Comparison of ENCODE assay signal across 8 cellular contexts in the genomic region with DNA sequence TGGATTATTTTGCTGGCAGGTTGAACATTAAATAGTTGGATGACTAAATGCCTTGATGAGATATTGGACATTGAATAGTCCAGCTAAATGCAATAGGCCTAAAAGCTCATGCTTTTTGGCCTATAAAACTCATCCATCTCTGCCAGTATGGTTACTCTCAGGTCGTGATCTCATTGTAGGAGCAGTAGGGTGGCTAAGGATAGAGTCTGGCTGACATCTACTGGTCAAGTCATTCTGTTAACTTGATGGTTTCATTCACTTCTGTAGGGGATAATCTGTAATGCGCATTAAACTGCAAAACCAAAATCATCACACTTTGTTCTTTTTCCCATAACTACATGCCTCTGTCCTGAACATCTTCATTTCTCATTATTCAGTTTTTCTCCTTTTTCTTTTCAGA.
DNase-seq lines count a peak whose midpoint lies in the region; ATAC-seq, FAIRE-seq and TF ChIP-seq lines count a peak whose summit lies in the region.

No MANE protein-coding gene starts in this region.

- DNase-seq in EH (ENCODE audit: low read depth) (peak; percentile 74), MM.1S (peak; percentile 40), GM12878 (ENCODE audit: low read depth, low spot score) (no peak), Peyer's patch (no peak), nucleus accumbens (lab: John Stamatoyannopoulos, UW) (no peak), GM19239 (ENCODE audit: insufficient read length, low spot score) (no peak)
- no peak for DNase-seq in naive thymus-derived CD4-positive, alpha-beta T cell
- no peak for DNase-seq in activated naive CD4-positive, alpha-beta T cell treated with anti-CD3 and anti-CD28 coated beads, Interleukin-2, amount 10 ng/mL, durations not matched to agents 7 days and 5 days

- H3F3A ChIP-seq in MM.1S (ENCODE audit: insufficient read depth, low read length) = no peaks in the 10 kb centered on the region

- no peak for TF ChIP-seq EP300 in GM12878 (IDR thresholded peaks at IDR 0.05; ENCODE audit: borderline replicate concordance in 1 of 2, control insufficient read depth in 1 of 2, low read depth in 2 of 2, low read length in 2 of 2)

- no peaks in the 10 kb centered on the region for H3K27me3 Mint-ChIP-seq in naive thymus-derived CD4-positive, alpha-beta T cell
- H3K27me3 Mint-ChIP-seq in activated naive CD4-positive, alpha-beta T cell treated with anti-CD3 and anti-CD28 coated beads, Interleukin-2, amount 10 ng/mL, durations not matched to agents 7 days and 5 days = no peaks in the 10 kb centered on the region

- H3K4me1 Mint-ChIP-seq in naive thymus-derived CD4-positive, alpha-beta T cell = no peaks in the 10 kb centered on the region
- no peaks in the 10 kb centered on the region for H3K4me1 Mint-ChIP-seq in activated naive CD4-positive, alpha-beta T cell treated with anti-CD3 and anti-CD28 coated beads, Interleukin-2, amount 10 ng/mL, durations not matched to agents 7 days and 5 days

- peaks cover 0 to 7% (median 0%) of the 10 kb centered on the region in 11 donors for H3K9me3 Mint-ChIP-seq in naive thymus-derived CD4-positive, alpha-beta T cell
- H3K9me3 Mint-ChIP-seq in activated naive CD4-positive, alpha-beta T cell treated with anti-CD3 and anti-CD28 coated beads, Interleukin-2, amount 10 ng/mL, durations not matched to agents 7 days and 5 days = no peaks in the 10 kb centered on the region

- no peaks in the 10 kb centered on the region for H3K36me3 Mint-ChIP-seq in naive thymus-derived CD4-positive, alpha-beta T cell
- no peaks in the 10 kb centered on the region for H3K36me3 Mint-ChIP-seq in activated naive CD4-positive, alpha-beta T cell treated with anti-CD3 and anti-CD28 coated beads, Interleukin-2, amount 10 ng/mL, durations not matched to agents 7 days and 5 days

- H3K4me2 ChIP-seq in MM.1S (ENCODE audit: low read depth, low read length) (no peak overlapping the region), GM12878 (ENCODE audit: control insufficient read depth, insufficient read depth) (no peak overlapping the region)

- H3K36me3 ChIP-seq in MM.1S (replicated peaks; ENCODE audit: insufficient read depth, low read length) = no peaks in the 10 kb centered on the region
- no peaks in the 10 kb centered on the region for H3K36me3 ChIP-seq in GM12878 (ENCODE audit: control insufficient read depth in 2 of 2, insufficient read depth in 2 of 2, low read length in 1 of 2)
- no peaks in the 10 kb centered on the region for H3K36me3 ChIP-seq in naive thymus-derived CD4-positive, alpha-beta T cell (ENCODE audit: control insufficient read depth in 2 of 3, insufficient read depth in 3 of 3, low read length in 3 of 3)
- H3K36me3 ChIP-seq in Peyer's patch = no peaks in the 10 kb centered on the region

- no peaks in the 10 kb centered on the region for H3K4me1 ChIP-seq in MM.1S (ENCODE audit: low read length)
- H3K4me1 ChIP-seq in GM12878 (ENCODE audit: control insufficient read depth, insufficient read depth, low read length) = no peaks in the 10 kb centered on the region
- H3K4me1 ChIP-seq in naive thymus-derived CD4-positive, alpha-beta T cell (ENCODE audit: control insufficient read depth in 2 of 2, insufficient read depth in 2 of 2, low read length in 2 of 2) = no peaks in the 10 kb centered on the region
- no peaks in the 10 kb centered on the region for H3K4me1 ChIP-seq in Peyer's patch

- peak; percentile 43 for TF ChIP-seq CTCF in MM.1S (IDR thresholded peaks at IDR 0.05; ENCODE audit: low read length)
- peak in 1 of 3 experiments; percentile 32; a peak in 1 of 6 replicates for TF ChIP-seq CTCF in GM12878 (IDR thresholded peaks at IDR 0.05 in 2 of 3, conservative IDR thresholded peaks at IDR 0.05 in 1 of 3; ENCODE audit: control insufficient read depth in 2 of 3, extremely low read depth in 1 of 3, insufficient read depth in 1 of 3, low read depth in 3 of 3, low read length in 3 of 3)
- peak in 3 of 6 experiments; percentile 48 to 50 (median 49) for TF ChIP-seq CTCF in Peyer's patch (IDR thresholded peaks at IDR 0.05)

- CTCF ChIA-PET in GM12878 (lab: Yijun Ruan, JAX) = no interaction called here
- CTCF ChIA-PET in naive thymus-derived CD4-positive, alpha-beta T cell (lab: Charles Lee) = no interaction called here
- CTCF ChIA-PET in activated naive CD4-positive, alpha-beta T cell treated with anti-CD3 and anti-CD28 coated beads, Interleukin-2, amount 10 ng/mL, durations not matched to agents 7 days and 5 days (lab: Charles Lee) = no interaction called here

- H4K20me1 ChIP-seq in MM.1S (ENCODE audit: insufficient read depth, low read length) (no peaks in the 10 kb centered on the region), GM12878 (ENCODE audit: control insufficient read depth, insufficient read depth) (no peaks in the 10 kb centered on the region)

- peak; percentile 46 for TF ChIP-seq RAD21 in GM12878 (IDR thresholded peaks at IDR 0.05; ENCODE audit: insufficient read depth, low read depth, low read length)

- no peak overlapping the region for H2AFZ ChIP-seq in MM.1S (ENCODE audit: low read length)
- no peak overlapping the region for H2AFZ ChIP-seq in GM12878 (ENCODE audit: control insufficient read depth, low read depth, low read length)

- no peak overlapping the region for H3K4me3 ChIP-seq in MM.1S (ENCODE audit: low read length)
- no peak overlapping the region for H3K4me3 ChIP-seq in GM12878
- no peak overlapping the region for H3K4me3 ChIP-seq in naive thymus-derived CD4-positive, alpha-beta T cell (ENCODE audit: low read length)
- H3K4me3 ChIP-seq in Peyer's patch = no peak overlapping the region

- no peaks in the 10 kb centered on the region for H3K9me2 ChIP-seq in MM.1S (replicated peaks; ENCODE audit: insufficient read depth, low read length)

- TF ChIP-seq POLR2A in GM12878 (IDR thresholded peaks at IDR 0.05; ENCODE audit: low read depth, low read length) (no peak), Peyer's patch (IDR thresholded peaks at IDR 0.05) (no peak)

- RAD21 ChIA-PET in GM12878 (lab: Charles Lee; ENCODE audit: unreplicated experiment) = no interaction called here

- no TSS peak for BruUV-seq in GM12878 (replicated peaks; lab: Mats Ljungman, UMichigan)

- no peak overlapping the region for H3K27ac ChIP-seq in MM.1S (ENCODE audit: low read length)
- no peak overlapping the region for H3K27ac ChIP-seq in GM12878 (ENCODE audit: control insufficient read depth, insufficient read depth)
- H3K27ac ChIP-seq in naive thymus-derived CD4-positive, alpha-beta T cell (ENCODE audit: low read depth, low read length) = no peak overlapping the region
- H3K27ac ChIP-seq in Peyer's patch = no peak overlapping the region

- H3K9me3 ChIP-seq in MM.1S (replicated peaks; ENCODE audit: insufficient read depth, low read length) = no peaks in the 10 kb centered on the region
- no peaks in the 10 kb centered on the region for H3K9me3 ChIP-seq in GM12878 (replicated peaks; ENCODE audit: control insufficient read depth, insufficient read depth, low read length)
- H3K9me3 ChIP-seq in naive thymus-derived CD4-positive, alpha-beta T cell (ENCODE audit: control insufficient read depth in 2 of 3, low read length in 3 of 3) = no peaks in the 10 kb centered on the region
- H3K9me3 ChIP-seq in Peyer's patch = no peaks in the 10 kb centered on the region

- ATAC-seq in GM12878 = peak; percentile 50; the same call in 2 of the 3 replicates
- ATAC-seq in naive thymus-derived CD4-positive, alpha-beta T cell = peak; percentile 45

- no peak overlapping the region for H3K27ac Mint-ChIP-seq in naive thymus-derived CD4-positive, alpha-beta T cell
- no peak overlapping the region for H3K27ac Mint-ChIP-seq in activated naive CD4-positive, alpha-beta T cell treated with anti-CD3 and anti-CD28 coated beads, Interleukin-2, amount 10 ng/mL, durations not matched to agents 7 days and 5 days

- no peaks in the 10 kb centered on the region for H3K79me2 ChIP-seq in MM.1S (ENCODE audit: low read length)
- no peaks in the 10 kb centered on the region for H3K79me2 ChIP-seq in GM12878 (ENCODE audit: control insufficient read depth, insufficient read depth, low read length)

- H3K4me3 Mint-ChIP-seq in naive thymus-derived CD4-positive, alpha-beta T cell = no peak overlapping the region
- no peak overlapping the region for H3K4me3 Mint-ChIP-seq in activated naive CD4-positive, alpha-beta T cell treated with anti-CD3 and anti-CD28 coated beads, Interleukin-2, amount 10 ng/mL, durations not matched to agents 7 days and 5 days

- WGBS in GM12878 (ENCODE audit: insufficient coverage, insufficient replicate concordance, low lambda C conversion rate, missing lambda C conversion rate) = 46% methylated on average over 2 of the region's 2 CpGs

- POLR2A ChIA-PET in GM12878 (lab: Charles Lee) = no interaction called here
- POLR2A ChIA-PET in naive thymus-derived CD4-positive, alpha-beta T cell (lab: Charles Lee) = no interaction called here

- intact Hi-C loops in GM12878 (cut with micrococcal nuclease; ENCODE audit: unreplicated experiment) = loop anchor here (1.0 kb wide), 1 partner anchor 440 kb away; no protein-coding TSS in a partner anchor
- intact Hi-C loops in naive thymus-derived CD4-positive, alpha-beta T cell (cut with micrococcal nuclease) = no loop called here

- no peaks in the 10 kb centered on the region for H3K27me3 ChIP-seq in MM.1S (replicated peaks; ENCODE audit: insufficient read depth, low read length)
- H3K27me3 ChIP-seq in GM12878 (replicated peaks in 1 of 2; ENCODE audit: control insufficient read depth in 2 of 2, insufficient read depth in 2 of 2, low read length in 1 of 2) = no peaks in the 10 kb centered on the region; a peak in 1 of 4 replicates
- H3K27me3 ChIP-seq in naive thymus-derived CD4-positive, alpha-beta T cell (ENCODE audit: control insufficient read depth in 2 of 2, insufficient read depth in 2 of 2, low read length in 2 of 2) = no peaks in the 10 kb centered on the region
- H3K27me3 ChIP-seq in Peyer's patch = no peaks in the 10 kb centered on the region

- in situ Hi-C loops in GM12878 (cut with MboI) = no loop called here

- SMC1A ChIA-PET in GM12878 (lab: Charles Lee; ENCODE audit: uncharacterized antibody, unreplicated experiment) = no interaction called here

- FAIRE-seq in GM12878 (lab: Jason Lieb, UNC) = no peak
- no peak for FAIRE-seq in GM19239 (lab: Jason Lieb, UNC)

- H3K9ac ChIP-seq in MM.1S (ENCODE audit: low read length) (no peak overlapping the region), GM12878 (ENCODE audit: control insufficient read depth, insufficient read depth, low read length) (no peak overlapping the region)

TF ChIP-seq in GM12878, 131 proteins besides CTCF, POLR2A, EP300 and RAD21 (continues in another document):
- TF ChIP-seq, protein P1, sequence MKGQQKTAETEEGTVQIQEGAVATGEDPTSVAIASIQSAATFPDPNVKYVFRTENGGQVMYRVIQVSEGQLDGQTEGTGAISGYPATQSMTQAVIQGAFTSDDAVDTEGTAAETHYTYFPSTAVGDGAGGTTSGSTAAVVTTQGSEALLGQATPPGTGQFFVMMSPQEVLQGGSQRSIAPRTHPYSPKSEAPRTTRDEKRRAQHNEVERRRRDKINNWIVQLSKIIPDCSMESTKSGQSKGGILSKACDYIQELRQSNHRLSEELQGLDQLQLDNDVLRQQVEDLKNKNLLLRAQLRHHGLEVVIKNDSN (IDR thresholded peaks at IDR 0.05; ENCODE audit: borderline replicate concordance, extremely low read length, insufficient read depth, low read depth, low read length) = no peak
- TF ChIP-seq ZNF274 (IDR thresholded peaks at IDR 0.05; ENCODE audit: insufficient read depth, insufficient read length) = no peak
- no peak for TF ChIP-seq MYB (IDR thresholded peaks at IDR 0.05; ENCODE audit: borderline replicate concordance, low read depth, low read length)

Comparison
In these comparisons a context has a peak if more than half of its experiments do, and no peak if none do; other contexts are left out.
1. DNase-seq: peak in EH (single experiment) and MM.1S (single experiment); none in GM12878 (single experiment), naive thymus-derived CD4-positive, alpha-beta T cell (0 of 9), Peyer's patch (0 of 3), nucleus accumbens (0 of 56), activated naive CD4-positive, alpha-beta T cell treated with anti-CD3 and anti-CD28 coated beads, Interleukin-2, amount 10 ng/mL, durations not matched to agents 7 days and 5 days (single experiment) and GM19239 (single experiment).